15 cellular contexts compared by ENCODE assay signal in genomic region chr10:34207350-34207749, GRCh38.
DNase-seq lines count a peak whose midpoint lies in the region; ATAC-seq, FAIRE-seq and TF ChIP-seq lines count a peak whose summit lies in the region.
"Had no signal": no experiment of that assay in that cellular context is flagged by ENCODE, and none has a peak within 500 bp of the region (broad histone marks: within the 10 kb centered on the region; RNA-seq: fewer than 3 reads in every experiment).

No MANE protein-coding gene starts in this region.

- no peak overlapping the region for H3K4me3 ChIP-seq in SJCRH30

- no peaks in the 10 kb centered on the region for H3K27me3 Mint-ChIP-seq in neural crest cell (ENCODE audit: low read depth)

- intact Hi-C loops in left colon (cut with DNase I, micrococcal nuclease) = no loop called here

- DNase-seq in SJCRH30 (peak; percentile 21 to 46), left colon (no peak), neural crest cell (ENCODE audit: low read depth, low spot score) (no peak), urothelium cell line (ENCODE audit: low spot score) (no peak), NCI-H2107 treated with DMSO at 0.1 percent for 48 hours (lab: John Stamatoyannopoulos, UW; ENCODE audit: unreplicated experiment) (no peak)
- DNase-seq: CD8-positive, alpha-beta T cell; COR-L47; GF-D8; HCEC 1CT; HFFc6 had no signal

- no peaks in the 10 kb centered on the region for H3K36me3 ChIP-seq in SJCRH30

- no peaks in the 10 kb centered on the region for H3K9me3 Mint-ChIP-seq in neural crest cell
- H3K9me3 Mint-ChIP-seq: CD8-positive, alpha-beta T cell; HFFc6 had no signal

- ATAC-seq in left colon = peak; percentile 8
- ATAC-seq in HG03457 (IDR thresholded peaks at IDR 0.05; ENCODE audit: unreplicated experiment) = no peak
- no peak for ATAC-seq in HG02970 (IDR thresholded peaks at IDR 0.05; ENCODE audit: low FRiP score, unreplicated experiment)
- ATAC-seq: CD8-positive, alpha-beta T cell had no signal

- H3K4me1 ChIP-seq in SJCRH30 = peaks cover 12% of the 10 kb centered on the region

- no peaks in the 10 kb centered on the region for H3K9me3 ChIP-seq in SJCRH30 (replicated peaks)

- no peak overlapping the region for H3K4me3 Mint-ChIP-seq in neural crest cell
- H3K4me3 Mint-ChIP-seq: CD14-positive monocyte; CD8-positive, alpha-beta T cell; HFFc6; IgD-negative memory B cell had no signal

- H3K4me1 Mint-ChIP-seq in neural crest cell = peaks cover 42% of the 10 kb centered on the region

- no peak for TF ChIP-seq CTCF in neural crest cell (conservative IDR thresholded peaks at IDR 0.05)

- H3K27ac Mint-ChIP-seq in neural crest cell (ENCODE audit: unreplicated experiment) = peak overlapping the region; percentile 83
- H3K27ac Mint-ChIP-seq: CD14-positive monocyte; CD8-positive, alpha-beta T cell; HFFc6; IgD-negative memory B cell had no signal

- FAIRE-seq in urothelium cell line (lab: Jason Lieb, UNC) = peak; percentile 78
- FAIRE-seq: GM19239 had no signal

- H3K36me3 Mint-ChIP-seq in neural crest cell (ENCODE audit: low read depth) = peaks cover 5% of the 10 kb centered on the region
- H3K36me3 Mint-ChIP-seq: CD14-positive monocyte; CD8-positive, alpha-beta T cell had no signal

- H3K27me3 ChIP-seq in SJCRH30 = no peaks in the 10 kb centered on the region

- no peak overlapping the region for H3K27ac ChIP-seq in SJCRH30

Comparison
In these comparisons a context has a peak if more than half of its experiments do, and no peak if none do; other contexts are left out.
1. DNase-seq: peak in SJCRH30 (2 of 2); none in left colon (0 of 2), neural crest cell (single experiment), urothelium cell line (single experiment) and NCI-H2107 treated with DMSO at 0.1 percent for 48 hours (single experiment).